Comparison of ENCODE assay signal across 20 cellular contexts in genomic region chr10:43965918-43966570, GRCh38.
DNase-seq lines count a peak whose midpoint lies in the region; ATAC-seq and TF ChIP-seq lines count a peak whose summit lies in the region.
"Had no signal": no experiment of that assay in that cellular context is flagged by ENCODE, and none has a peak within 500 bp of the region (broad histone marks: within the 10 kb centered on the region; RNA-seq: fewer than 3 reads in every experiment).

No MANE protein-coding gene starts in this region.

- peaks cover 26 to 38% (median 34%) of the 10 kb centered on the region in 10 experiments for H3K4me1 ChIP-seq in BLaER1 treated with 17β-estradiol and CSF1 and Interleukin-3, amounts not matched to agents 10 nM and 100 nM
- H3K4me1 ChIP-seq in Karpas-422 (ENCODE audit: low read length), result peaks cover 65% of the 10 kb centered on the region
- H3K4me1 ChIP-seq: BE2C had no signal

- H3K9me3 ChIP-seq in BLaER1 treated with 17β-estradiol and CSF1 and Interleukin-3, amounts not matched to agents 10 nM and 100 nM (replicated peaks in 1 of 11), result no peaks in the 10 kb centered on the region
- H3K9me3 ChIP-seq in Karpas-422 (ENCODE audit: low read length), result no peaks in the 10 kb centered on the region
- H3K9me3 ChIP-seq: BE2C, stomach, transverse colon had no signal

- POLR2A ChIA-PET in GM10248 (lab: Yijun Ruan, JAX), result no interaction called here

- H3K9ac ChIP-seq in BLaER1 treated with 17β-estradiol and CSF1 and Interleukin-3, amounts not matched to agents 10 nM and 100 nM, result no peak overlapping the region
- H3K9ac ChIP-seq in Karpas-422 (ENCODE audit: low read length), result peak overlapping the region; percentile 50

- H3K27me3 ChIP-seq in BLaER1 treated with 17β-estradiol and CSF1 and Interleukin-3, amounts not matched to agents 10 nM and 100 nM, result peaks cover 41 to 88% (median 68%) of the 10 kb centered on the region in 11 experiments
- no peaks in the 10 kb centered on the region for H3K27me3 ChIP-seq in Karpas-422 (ENCODE audit: low read length)
- H3K27me3 ChIP-seq: BE2C, stomach, transverse colon had no signal

- no peaks in the 10 kb centered on the region for H3K36me3 ChIP-seq in BLaER1 treated with 17β-estradiol and CSF1 and Interleukin-3, amounts not matched to agents 10 nM and 100 nM
- H3K36me3 ChIP-seq in Karpas-422 (ENCODE audit: insufficient read depth, low read length), result no peaks in the 10 kb centered on the region
- H3K36me3 ChIP-seq: BE2C, stomach, transverse colon had no signal

- H3K9me2 ChIP-seq in Karpas-422 (replicated peaks; ENCODE audit: insufficient read depth, low read length), result no peaks in the 10 kb centered on the region

- H2AFZ ChIP-seq in Karpas-422 (ENCODE audit: low read length), result no peak overlapping the region

- CTCF ChIA-PET in GM10248 (lab: Yijun Ruan, JAX), result no interaction called here

- DNase-seq in Karpas-422 (peak; percentile 60), posterior vena cava (ENCODE audit: low spot score) (peak; percentile 31), GM10248 (ENCODE audit: extremely low spot score) (no peak), anterior cingulate cortex (lab: John Stamatoyannopoulos, UW) (no peak), OCI-M2 (lab: John Stamatoyannopoulos, UW; ENCODE audit: unreplicated experiment) (no peak)
- DNase-seq: activated CD4-positive, CD25-positive, alpha-beta regulatory T cell treated with anti-CD3 and anti-CD28 coated beads, Interleukin-2, amount 50 U/mL, for 72 hours; BE2C; cerebellar nuclear complex; DMS153; dorsolateral prefrontal cortex; kidney glomerular epithelial cell; NCI-H1436 treated with DMSO at 0.1 percent for 48 hours; NCI-H446; stomach; T-helper 2 cell; transverse colon had no signal

- ATAC-seq in esophagus mucosa (peak; percentile 19), GM19467 (IDR thresholded peaks at IDR 0.05; ENCODE audit: unreplicated experiment) (no peak)
- ATAC-seq: SK-N-SH treated with all-trans-retinoic acid at 6 μM for 48 hours had no signal

- peak overlapping the region; percentile 64 to 90 (median 84) for H3K4me2 ChIP-seq in BLaER1 treated with 17β-estradiol and CSF1 and Interleukin-3, amounts not matched to agents 10 nM and 100 nM
- peak overlapping the region; percentile 71 for H3K4me2 ChIP-seq in Karpas-422 (ENCODE audit: low read depth, low read length, poor library complexity, severe bottlenecking)

- H3K4me3 ChIP-seq in BLaER1 treated with 17β-estradiol and CSF1 and Interleukin-3, amounts not matched to agents 10 nM and 100 nM, result no peak overlapping the region
- peak overlapping the region; percentile 40; the same call in 1 of the 2 replicates for H3K4me3 ChIP-seq in Karpas-422 (ENCODE audit: low read length)
- H3K4me3 ChIP-seq: dorsolateral prefrontal cortex, stomach, transverse colon had no signal

- H3K79me2 ChIP-seq in Karpas-422 (ENCODE audit: low read length), result no peaks in the 10 kb centered on the region

- intact Hi-C loops in posterior vena cava (cut with DNase I), result no loop called here

- H3K27ac ChIP-seq in BLaER1 treated with 17β-estradiol and CSF1 and Interleukin-3, amounts not matched to agents 10 nM and 100 nM, result no peak overlapping the region
- H3K27ac ChIP-seq in Karpas-422 (ENCODE audit: low read length), result peak overlapping the region; percentile 86

- H4K20me1 ChIP-seq in BLaER1 treated with 17β-estradiol and CSF1 and Interleukin-3, amounts not matched to agents 10 nM and 100 nM, result peaks cover 0 to 12% (median 0%) of the 10 kb centered on the region in 11 experiments; a peak in 3 of 22 replicates
- no peaks in the 10 kb centered on the region for H4K20me1 ChIP-seq in Karpas-422 (ENCODE audit: insufficient read depth, low read depth, low read length)

- TF ChIP-seq CTCF in GM10248 (IDR thresholded peaks at IDR 0.05; ENCODE audit: control extremely low read depth, extremely low read depth, low read depth, missing control alignments), result no peak

Comparison
In these comparisons a context has a peak if more than half of its experiments do, and no peak if none do; other contexts are left out.
1. DNase-seq: peak in Karpas-422 (single experiment) and posterior vena cava (single experiment); none in GM10248 (single experiment), anterior cingulate cortex (0 of 58) and OCI-M2 (single experiment).